Comparison of ENCODE assay signal across 17 cellular contexts in the genomic region with DNA sequence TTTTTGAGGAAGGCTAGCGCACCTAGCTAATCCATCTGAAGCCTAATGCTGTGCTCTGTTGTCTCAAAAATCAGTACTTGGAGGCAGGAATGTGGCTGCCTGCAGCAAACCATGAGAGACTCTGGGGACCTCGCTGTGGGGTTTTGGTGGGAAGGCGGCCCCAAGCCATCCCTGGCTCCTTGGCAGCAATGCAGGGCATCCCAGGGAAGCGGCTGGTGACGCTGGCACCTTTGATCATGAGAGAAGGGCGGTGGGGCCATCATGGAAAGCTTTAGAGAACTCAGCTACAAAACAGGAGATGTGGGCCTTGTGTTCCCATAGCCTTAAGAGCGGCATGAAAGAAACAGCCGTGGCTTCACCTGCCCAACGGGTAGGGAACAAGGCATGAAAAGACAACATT.
DNase-seq lines count a peak whose midpoint lies in the region; ATAC-seq, FAIRE-seq and TF ChIP-seq lines count a peak whose summit lies in the region.
"Had no signal": no experiment of that assay in that cellular context is flagged by ENCODE, and none has a peak within 500 bp of the region (broad histone marks: within the 10 kb centered on the region; RNA-seq: fewer than 3 reads in every experiment).

No MANE protein-coding gene starts in this region.

- no peaks in the 10 kb centered on the region for H3K23me2 ChIP-seq in H1 (ENCODE audit: low read depth, low read length)

- H3K27ac Mint-ChIP-seq in activated CD4-positive, alpha-beta memory T cell treated with anti-CD3 and anti-CD28 coated beads, Interleukin-2, amount 10 ng/mL, durations not matched to agents 7 days and 5 days: peak overlapping the region; percentile 14
- H3K27ac Mint-ChIP-seq in activated CD4-positive, alpha-beta memory T cell treated with anti-CD3 and anti-CD28 coated beads for 36 hours: no peak overlapping the region
- H3K27ac Mint-ChIP-seq: B cell; CD4-positive, alpha-beta T cell had no signal

- 95% methylated on average over 9 of the region's 9 CpGs; no CpG with 5 or more reads in 1 of the 2 experiments for WGBS in H1 (ENCODE audit: extremely low coverage in 1 of 2, insufficient coverage in 1 of 2, insufficient read length in 1 of 2, insufficient replicate concordance in 2 of 2, low coverage in 1 of 2, low lambda C conversion rate in 2 of 2, missing lambda C conversion rate in 1 of 2), 2 experiments
- 88% methylated on average over 9 of the region's 9 CpGs; no CpG with 5 or more reads in 1 of the 2 donors for WGBS in transverse colon (ENCODE audit: low coverage in 1 of 2), 2 donors

- CTCF ChIA-PET in activated CD4-positive, alpha-beta memory T cell treated with anti-CD3 and anti-CD28 coated beads, Interleukin-2, amount 10 ng/mL, durations not matched to agents 7 days and 5 days (lab: Charles Lee): interaction anchor here (1.0 kb wide), 1 partner anchor 10 kb away, joined by 3 read pairs; no protein-coding TSS in a partner anchor
- CTCF ChIA-PET in activated CD4-positive, alpha-beta memory T cell treated with anti-CD3 and anti-CD28 coated beads for 36 hours (lab: Charles Lee): interaction anchor here (1.0 kb wide), 1 partner anchor 98 kb away, joined by 3 read pairs; no protein-coding TSS in a partner anchor
- CTCF ChIA-PET in H1 (lab: Charles Lee; ENCODE audit: partially characterized antibody): interaction anchor here (0.9 to 1.7 kb wide), 8 partner anchors 11 to 221 kb away, joined by 3 to 5 read pairs (median 4); no protein-coding TSS in a partner anchor

- no peak for ATAC-seq in GM21786 (IDR thresholded peaks at IDR 0.05; ENCODE audit: unreplicated experiment)
- ATAC-seq in activated CD4-positive, CD25-positive, alpha-beta regulatory T cell treated with anti-CD3 and anti-CD28 coated beads, Interleukin-2, amount 50 U/mL, for 24 hours: no peak

- intact Hi-C loops in activated CD4-positive, alpha-beta memory T cell treated with anti-CD3 and anti-CD28 coated beads for 36 hours (cut with micrococcal nuclease): loop anchor here (5.0 to 10.0 kb wide), 3 partner anchors 97 to 737 kb away; partner anchors contain the start of gene RAN
- intact Hi-C loops in transverse colon (cut with DNase I; ENCODE audit: low total_unique reads): no loop called here

- H3K79me2 ChIP-seq in H1 (ENCODE audit: control insufficient read depth in 1 of 2, insufficient read depth in 2 of 2, low read length in 2 of 2) (no peaks in the 10 kb centered on the region), osteoblast (ENCODE audit: insufficient read depth, low read length) (no peaks in the 10 kb centered on the region)

- DNase-seq in activated CD4-positive, alpha-beta memory T cell treated with anti-CD3 and anti-CD28 coated beads, Interleukin-2, amount 10 ng/mL, durations not matched to agents 7 days and 5 days: no peak
- no peak for DNase-seq in activated CD4-positive, alpha-beta memory T cell treated with anti-CD3 and anti-CD28 coated beads for 36 hours
- DNase-seq in H1 (ENCODE audit: low read depth in 1 of 2, low spot score in 2 of 2) (no peak), osteoblast (ENCODE audit: insufficient read length, low spot score, missing footprints) (peak; percentile 44), islet precursor cell (no peak), transverse colon (no peak)
- DNase-seq: NCI-H187, NCI-H2107, NCI-H2227 treated with DMSO at 0.1 percent for 48 hours, SIG-M5 had no signal

- H2BK5ac ChIP-seq in H1 (ENCODE audit: low read depth, low read length): no peak overlapping the region

- no peak overlapping the region for H3K56ac ChIP-seq in H1 (replicated peaks; ENCODE audit: insufficient read length, low read depth, low read length)

- H3K79me1 ChIP-seq in H1 (ENCODE audit: low read depth, low read length): no peaks in the 10 kb centered on the region

- H3K4me1 ChIP-seq in H1 (replicated peaks in 1 of 4; ENCODE audit: control insufficient read depth in 3 of 4, insufficient read depth in 4 of 4, low read length in 3 of 4): no peaks in the 10 kb centered on the region; a peak in 2 of 7 replicates
- H3K4me1 ChIP-seq in osteoblast (ENCODE audit: insufficient read depth, low read length): no peaks in the 10 kb centered on the region
- H3K4me1 ChIP-seq in transverse colon: peaks cover 0 to 15% (median 3%) of the 10 kb centered on the region in 4 donors

- no peak overlapping the region for H2BK120ac ChIP-seq in H1 (replicated peaks; ENCODE audit: low read depth, low read length)

- in situ Hi-C loops in transverse colon (cut with MboI; ENCODE audit: low pct_ligation_motif_present in 1 of 4, low pct_unique_long_range_greater_than_20kb in 1 of 4, low sequenced_read_pairs in 3 of 4): no loop called here

- no peak overlapping the region for H4K5ac ChIP-seq in H1 (ENCODE audit: insufficient read length, low read depth, low read length)

- H3K4ac ChIP-seq in H1 (replicated peaks; ENCODE audit: insufficient read length, low read depth, low read length): no peak overlapping the region

- no peak overlapping the region for H3K14ac ChIP-seq in H1 (ENCODE audit: insufficient read length)

- no peaks in the 10 kb centered on the region for H3K27me3 Mint-ChIP-seq in activated CD4-positive, alpha-beta memory T cell treated with anti-CD3 and anti-CD28 coated beads, Interleukin-2, amount 10 ng/mL, durations not matched to agents 7 days and 5 days
- H3K27me3 Mint-ChIP-seq in activated CD4-positive, alpha-beta memory T cell treated with anti-CD3 and anti-CD28 coated beads for 36 hours: no peaks in the 10 kb centered on the region
- H3K27me3 Mint-ChIP-seq: CD4-positive, alpha-beta T cell had no signal

- peaks cover 10% of the 10 kb centered on the region for H3K36me3 Mint-ChIP-seq in activated CD4-positive, alpha-beta memory T cell treated with anti-CD3 and anti-CD28 coated beads, Interleukin-2, amount 10 ng/mL, durations not matched to agents 7 days and 5 days (ENCODE audit: low read depth)
- H3K36me3 Mint-ChIP-seq in activated CD4-positive, alpha-beta memory T cell treated with anti-CD3 and anti-CD28 coated beads for 36 hours: peaks cover 2% of the 10 kb centered on the region

- no peak overlapping the region for H3K18ac ChIP-seq in H1 (ENCODE audit: extremely low read depth, low read length)

- TF ChIP-seq CTCF in H1 (IDR thresholded peaks at IDR 0.05; ENCODE audit: control extremely low read depth in 1 of 3, insufficient read depth in 1 of 3, low read depth in 1 of 3, low read length in 3 of 3) (no peak), osteoblast (IDR thresholded peaks at IDR 0.05; ENCODE audit: extremely low read depth, low read depth, low read length) (no peak), transverse colon (IDR thresholded peaks at IDR 0.05) (no peak)

- H3K27me3 ChIP-seq in H1 (replicated peaks in 1 of 4; ENCODE audit: control insufficient read depth in 3 of 4, extremely low read depth in 1 of 4, insufficient read depth in 3 of 4, low read length in 3 of 4) (no peaks in the 10 kb centered on the region; a peak in 1 of 7 replicates), osteoblast (ENCODE audit: insufficient read depth, low read length) (peaks cover 10% of the 10 kb centered on the region), transverse colon (peaks cover 13% of the 10 kb centered on the region)

- TF ChIP-seq POLR2A in H1 (IDR thresholded peaks at IDR 0.05; ENCODE audit: control extremely low read depth in 1 of 2, low read depth in 2 of 2, low read length in 2 of 2) (no peak), transverse colon (IDR thresholded peaks at IDR 0.05) (no peak)

- no peak overlapping the region for H3K27ac ChIP-seq in H1 (ENCODE audit: low read depth, low read length)
- H3K27ac ChIP-seq in osteoblast (ENCODE audit: low read depth, low read length): no peak overlapping the region
- no peak overlapping the region for H3K27ac ChIP-seq in transverse colon
- H3K27ac ChIP-seq: HL-60 had no signal

- no peak overlapping the region for H3K4me3 Mint-ChIP-seq in activated CD4-positive, alpha-beta memory T cell treated with anti-CD3 and anti-CD28 coated beads, Interleukin-2, amount 10 ng/mL, durations not matched to agents 7 days and 5 days
- H3K4me3 Mint-ChIP-seq in activated CD4-positive, alpha-beta memory T cell treated with anti-CD3 and anti-CD28 coated beads for 36 hours: no peak overlapping the region
- H3K4me3 Mint-ChIP-seq: B cell, H9 had no signal

- TF ChIP-seq RAD21 in H1 (IDR thresholded peaks at IDR 0.05 in 1 of 2, conservative IDR thresholded peaks at IDR 0.05 in 1 of 2; ENCODE audit: low read depth in 2 of 2, low read length in 2 of 2): no peak

- H3K4me3 ChIP-seq in H1 (ENCODE audit: extremely low read depth in 1 of 4, insufficient read depth in 2 of 4, low read depth in 3 of 4, low read length in 4 of 4) (no peak overlapping the region), osteoblast (ENCODE audit: insufficient read depth, low read length) (no peak overlapping the region), transverse colon (no peak overlapping the region)
- H3K4me3 ChIP-seq: GM12878 had no signal

- no peak for FAIRE-seq in H1 (lab: Jason Lieb, UNC)
- FAIRE-seq: GM12878 had no signal

- no peak overlapping the region for H4K91ac ChIP-seq in H1 (replicated peaks; ENCODE audit: insufficient read length, low read length)

- TF ChIP-seq EP300 in H1 (IDR thresholded peaks at IDR 0.05; ENCODE audit: borderline replicate concordance in 1 of 2, low read depth in 2 of 2, low read length in 2 of 2): no peak
- TF ChIP-seq EP300 in transverse colon (IDR thresholded peaks at IDR 0.05; ENCODE audit: low read depth): no peak

- H2BK15ac ChIP-seq in H1 (ENCODE audit: low read length): peak overlapping the region; percentile 88

- no peak overlapping the region for H3K4me2 ChIP-seq in H1 (ENCODE audit: insufficient read depth in 1 of 2, low read depth in 2 of 2, low read length in 2 of 2)
- peak overlapping the region; percentile 41 for H3K4me2 ChIP-seq in osteoblast (ENCODE audit: insufficient read depth, low read length)

- peaks cover 3% of the 10 kb centered on the region for H3K9me3 Mint-ChIP-seq in activated CD4-positive, alpha-beta memory T cell treated with anti-CD3 and anti-CD28 coated beads, Interleukin-2, amount 10 ng/mL, durations not matched to agents 7 days and 5 days
- H3K9me3 Mint-ChIP-seq in activated CD4-positive, alpha-beta memory T cell treated with anti-CD3 and anti-CD28 coated beads for 36 hours: no peaks in the 10 kb centered on the region
- H3K9me3 Mint-ChIP-seq: CD4-positive, alpha-beta T cell; H9 had no signal

- no peaks in the 10 kb centered on the region for H3K36me3 ChIP-seq in H1 (ENCODE audit: control insufficient read depth in 2 of 4, insufficient read depth in 4 of 4, low read length in 3 of 4)
- H3K36me3 ChIP-seq in osteoblast (ENCODE audit: insufficient read depth, low read length): no peaks in the 10 kb centered on the region
- H3K36me3 ChIP-seq in transverse colon: no peaks in the 10 kb centered on the region

- no peak overlapping the region for H3K9ac ChIP-seq in H1 (replicated peaks in 1 of 4; ENCODE audit: extremely low read depth in 1 of 4, low read depth in 3 of 4, low read length in 3 of 4)

- H4K20me1 ChIP-seq in H1 (replicated peaks in 1 of 2; ENCODE audit: control insufficient read depth in 1 of 2, insufficient read depth in 2 of 2, low read length in 2 of 2) (no peaks in the 10 kb centered on the region), osteoblast (ENCODE audit: insufficient read depth, low read length) (no peaks in the 10 kb centered on the region)

- no peak overlapping the region for H2AK5ac ChIP-seq in H1 (ENCODE audit: low read depth, low read length)

- H4K8ac ChIP-seq in H1 (ENCODE audit: extremely low read depth, insufficient read depth, low read length): no peak overlapping the region

- H3K9me3 ChIP-seq in H1 (ENCODE audit: insufficient read depth in 2 of 2, low read depth in 1 of 2, low read length in 1 of 2): no peaks in the 10 kb centered on the region
- no peaks in the 10 kb centered on the region for H3K9me3 ChIP-seq in osteoblast (ENCODE audit: low read depth, low read length)
- no peaks in the 10 kb centered on the region for H3K9me3 ChIP-seq in transverse colon

- peaks cover 51% of the 10 kb centered on the region for H3K4me1 Mint-ChIP-seq in activated CD4-positive, alpha-beta memory T cell treated with anti-CD3 and anti-CD28 coated beads, Interleukin-2, amount 10 ng/mL, durations not matched to agents 7 days and 5 days
- H3K4me1 Mint-ChIP-seq in activated CD4-positive, alpha-beta memory T cell treated with anti-CD3 and anti-CD28 coated beads for 36 hours (ENCODE audit: low read depth): peaks cover 49% of the 10 kb centered on the region

- H3K23ac ChIP-seq in H1 (ENCODE audit: insufficient read length): no peak overlapping the region

- peak overlapping the region; percentile 92; the same call in 1 of the 2 replicates for H2BK12ac ChIP-seq in H1 (ENCODE audit: low read depth, low read length)

- H2BK20ac ChIP-seq in H1 (ENCODE audit: low read length): peak overlapping the region; percentile 61; the same call in 1 of the 2 replicates

- peak overlapping the region; percentile 55; the same call in 1 of the 2 replicates for H2AFZ ChIP-seq in H1 (ENCODE audit: low read length)
- no peak overlapping the region for H2AFZ ChIP-seq in osteoblast (ENCODE audit: low read length)

- POLR2A ChIA-PET in activated CD4-positive, alpha-beta memory T cell treated with anti-CD3 and anti-CD28 coated beads, Interleukin-2, amount 10 ng/mL, durations not matched to agents 7 days and 5 days (lab: Charles Lee): no interaction called here
- POLR2A ChIA-PET in activated CD4-positive, alpha-beta memory T cell treated with anti-CD3 and anti-CD28 coated beads for 36 hours (lab: Charles Lee): no interaction called here
- POLR2A ChIA-PET in H1 (lab: Charles Lee; ENCODE audit: partially characterized antibody): interaction anchor here (1.1 kb wide), 1 partner anchor 11 kb away, joined by 3 read pairs; no protein-coding TSS in a partner anchor
